In genomic region chr18:35580748-35581534, GRCh38 we compare ENCODE assay signal across 1 cellular context.
TF ChIP-seq lines count a peak whose summit lies in the region.

No MANE protein-coding gene starts in this region.

TF ChIP-seq in HepG2, 621 proteins besides CTCF, POLR2A, EP300 and RAD21 (continued from another document and continues in another):
- TF ChIP-seq, protein P1, sequence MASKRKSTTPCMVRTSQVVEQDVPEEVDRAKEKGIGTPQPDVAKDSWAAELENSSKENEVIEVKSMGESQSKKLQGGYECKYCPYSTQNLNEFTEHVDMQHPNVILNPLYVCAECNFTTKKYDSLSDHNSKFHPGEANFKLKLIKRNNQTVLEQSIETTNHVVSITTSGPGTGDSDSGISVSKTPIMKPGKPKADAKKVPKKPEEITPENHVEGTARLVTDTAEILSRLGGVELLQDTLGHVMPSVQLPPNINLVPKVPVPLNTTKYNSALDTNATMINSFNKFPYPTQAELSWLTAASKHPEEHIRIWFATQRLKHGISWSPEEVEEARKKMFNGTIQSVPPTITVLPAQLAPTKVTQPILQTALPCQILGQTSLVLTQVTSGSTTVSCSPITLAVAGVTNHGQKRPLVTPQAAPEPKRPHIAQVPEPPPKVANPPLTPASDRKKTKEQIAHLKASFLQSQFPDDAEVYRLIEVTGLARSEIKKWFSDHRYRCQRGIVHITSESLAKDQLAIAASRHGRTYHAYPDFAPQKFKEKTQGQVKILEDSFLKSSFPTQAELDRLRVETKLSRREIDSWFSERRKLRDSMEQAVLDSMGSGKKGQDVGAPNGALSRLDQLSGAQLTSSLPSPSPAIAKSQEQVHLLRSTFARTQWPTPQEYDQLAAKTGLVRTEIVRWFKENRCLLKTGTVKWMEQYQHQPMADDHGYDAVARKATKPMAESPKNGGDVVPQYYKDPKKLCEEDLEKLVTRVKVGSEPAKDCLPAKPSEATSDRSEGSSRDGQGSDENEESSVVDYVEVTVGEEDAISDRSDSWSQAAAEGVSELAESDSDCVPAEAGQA (IDR thresholded peaks at IDR 0.05; ENCODE audit: low read depth), result no peak
- TF ChIP-seq, protein P1 (CRISPR knock-in tag; IDR thresholded peaks at IDR 0.05; ENCODE audit: borderline replicate concordance), result 0 out of 2 replicates have a peak, but pooled peaks have one; percentile 26
- TF ChIP-seq, protein P2, sequence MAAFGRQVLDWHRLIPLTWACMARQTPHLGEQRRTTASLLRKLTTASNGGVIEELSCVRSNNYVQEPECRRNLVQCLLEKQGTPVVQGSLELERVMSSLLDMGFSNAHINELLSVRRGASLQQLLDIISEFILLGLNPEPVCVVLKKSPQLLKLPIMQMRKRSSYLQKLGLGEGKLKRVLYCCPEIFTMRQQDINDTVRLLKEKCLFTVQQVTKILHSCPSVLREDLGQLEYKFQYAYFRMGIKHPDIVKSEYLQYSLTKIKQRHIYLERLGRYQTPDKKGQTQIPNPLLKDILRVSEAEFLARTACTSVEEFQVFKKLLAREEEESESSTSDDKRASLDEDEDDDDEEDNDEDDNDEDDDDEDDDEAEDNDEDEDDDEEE (CRISPR knock-in tag; IDR thresholded peaks at IDR 0.05), result no peak
- TF ChIP-seq PRPF4 (IDR thresholded peaks at IDR 0.05; ENCODE audit: low read depth, low read length, poor library complexity, severe bottlenecking) (no peak), KAT7 (CRISPR knock-in tag; IDR thresholded peaks at IDR 0.05; ENCODE audit: borderline replicate concordance) (no peak), KLF16 (CRISPR knock-in tag; IDR thresholded peaks at IDR 0.05) (no peak), SIX1 (CRISPR knock-in tag; IDR thresholded peaks at IDR 0.05; ENCODE audit: borderline replicate concordance) (no peak), ATF2 (CRISPR knock-in tag; IDR thresholded peaks at IDR 0.05) (no peak), POLR2AphosphoS5 (IDR thresholded peaks at IDR 0.05; ENCODE audit: low read depth, low read length) (no peak), ZFP90 (CRISPR knock-in tag; IDR thresholded peaks at IDR 0.05; ENCODE audit: borderline replicate concordance) (no peak), SALL2 (CRISPR knock-in tag; IDR thresholded peaks at IDR 0.05) (0 out of 2 replicates have a peak, but pooled peaks have one; percentile 29), ZC3H4 (CRISPR knock-in tag; IDR thresholded peaks at IDR 0.05; ENCODE audit: borderline replicate concordance) (no peak), ZNF446 (CRISPR knock-in tag; IDR thresholded peaks at IDR 0.05) (no peak), KMT2A (CRISPR knock-in tag; IDR thresholded peaks at IDR 0.05) (0 out of 2 replicates have a peak, but pooled peaks have one; percentile 24), CENPT (CRISPR knock-in tag; IDR thresholded peaks at IDR 0.05; ENCODE audit: low read depth) (no peak), RBFOX2 (IDR thresholded peaks at IDR 0.05; ENCODE audit: low read depth, low read length) (peak; percentile 80), NCOA1 (CRISPR knock-in tag; IDR thresholded peaks at IDR 0.05) (no peak), POLR2G (IDR thresholded peaks at IDR 0.05; ENCODE audit: low read depth, low read length) (peak; percentile 54; the same call in 1 of the 2 replicates), ZNF567 (CRISPR knock-in tag; IDR thresholded peaks at IDR 0.05; ENCODE audit: borderline replicate concordance) (no peak), MTF2 (CRISPR knock-in tag; IDR thresholded peaks at IDR 0.05; ENCODE audit: borderline replicate concordance) (no peak), ZNF296 (CRISPR knock-in tag; conservative IDR thresholded peaks at IDR 0.05) (no peak), PITX1 (CRISPR knock-in tag; IDR thresholded peaks at IDR 0.05) (no peak), PCBP2 (optimal IDR thresholded peaks at IDR 0.05; ENCODE audit: low read depth, low read length, poor library complexity, severe bottlenecking) (no peak), CBFB (CRISPR knock-in tag; IDR thresholded peaks at IDR 0.05) (no peak), FOXM1 (CRISPR knock-in tag; IDR thresholded peaks at IDR 0.05) (no peak)
- TF ChIP-seq, protein P3, sequence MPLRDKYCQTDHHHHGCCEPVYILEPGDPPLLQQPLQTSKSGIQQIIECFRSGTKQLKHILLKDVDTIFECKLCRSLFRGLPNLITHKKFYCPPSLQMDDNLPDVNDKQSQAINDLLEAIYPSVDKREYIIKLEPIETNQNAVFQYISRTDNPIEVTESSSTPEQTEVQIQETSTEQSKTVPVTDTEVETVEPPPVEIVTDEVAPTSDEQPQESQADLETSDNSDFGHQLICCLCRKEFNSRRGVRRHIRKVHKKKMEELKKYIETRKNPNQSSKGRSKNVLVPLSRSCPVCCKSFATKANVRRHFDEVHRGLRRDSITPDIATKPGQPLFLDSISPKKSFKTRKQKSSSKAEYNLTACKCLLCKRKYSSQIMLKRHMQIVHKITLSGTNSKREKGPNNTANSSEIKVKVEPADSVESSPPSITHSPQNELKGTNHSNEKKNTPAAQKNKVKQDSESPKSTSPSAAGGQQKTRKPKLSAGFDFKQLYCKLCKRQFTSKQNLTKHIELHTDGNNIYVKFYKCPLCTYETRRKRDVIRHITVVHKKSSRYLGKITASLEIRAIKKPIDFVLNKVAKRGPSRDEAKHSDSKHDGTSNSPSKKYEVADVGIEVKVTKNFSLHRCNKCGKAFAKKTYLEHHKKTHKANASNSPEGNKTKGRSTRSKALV (CRISPR knock-in tag; IDR thresholded peaks at IDR 0.05), result no peak
- TF ChIP-seq, protein P4, sequence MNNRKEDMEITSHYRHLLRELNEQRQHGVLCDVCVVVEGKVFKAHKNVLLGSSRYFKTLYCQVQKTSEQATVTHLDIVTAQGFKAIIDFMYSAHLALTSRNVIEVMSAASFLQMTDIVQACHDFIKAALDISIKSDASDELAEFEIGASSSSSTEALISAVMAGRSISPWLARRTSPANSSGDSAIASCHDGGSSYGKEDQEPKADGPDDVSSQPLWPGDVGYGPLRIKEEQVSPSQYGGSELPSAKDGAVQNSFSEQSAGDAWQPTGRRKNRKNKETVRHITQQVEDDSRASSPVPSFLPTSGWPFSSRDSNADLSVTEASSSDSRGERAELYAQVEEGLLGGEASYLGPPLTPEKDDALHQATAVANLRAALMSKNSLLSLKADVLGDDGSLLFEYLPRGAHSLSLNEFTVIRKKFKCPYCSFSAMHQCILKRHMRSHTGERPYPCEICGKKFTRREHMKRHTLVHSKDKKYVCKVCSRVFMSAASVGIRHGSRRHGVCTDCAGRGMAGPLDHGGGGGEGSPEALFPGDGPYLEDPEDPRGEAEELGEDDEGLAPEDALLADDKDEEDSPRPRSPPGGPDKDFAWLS (CRISPR knock-in tag; IDR thresholded peaks at IDR 0.05; ENCODE audit: borderline replicate concordance), result no peak
- TF ChIP-seq, protein P5, sequence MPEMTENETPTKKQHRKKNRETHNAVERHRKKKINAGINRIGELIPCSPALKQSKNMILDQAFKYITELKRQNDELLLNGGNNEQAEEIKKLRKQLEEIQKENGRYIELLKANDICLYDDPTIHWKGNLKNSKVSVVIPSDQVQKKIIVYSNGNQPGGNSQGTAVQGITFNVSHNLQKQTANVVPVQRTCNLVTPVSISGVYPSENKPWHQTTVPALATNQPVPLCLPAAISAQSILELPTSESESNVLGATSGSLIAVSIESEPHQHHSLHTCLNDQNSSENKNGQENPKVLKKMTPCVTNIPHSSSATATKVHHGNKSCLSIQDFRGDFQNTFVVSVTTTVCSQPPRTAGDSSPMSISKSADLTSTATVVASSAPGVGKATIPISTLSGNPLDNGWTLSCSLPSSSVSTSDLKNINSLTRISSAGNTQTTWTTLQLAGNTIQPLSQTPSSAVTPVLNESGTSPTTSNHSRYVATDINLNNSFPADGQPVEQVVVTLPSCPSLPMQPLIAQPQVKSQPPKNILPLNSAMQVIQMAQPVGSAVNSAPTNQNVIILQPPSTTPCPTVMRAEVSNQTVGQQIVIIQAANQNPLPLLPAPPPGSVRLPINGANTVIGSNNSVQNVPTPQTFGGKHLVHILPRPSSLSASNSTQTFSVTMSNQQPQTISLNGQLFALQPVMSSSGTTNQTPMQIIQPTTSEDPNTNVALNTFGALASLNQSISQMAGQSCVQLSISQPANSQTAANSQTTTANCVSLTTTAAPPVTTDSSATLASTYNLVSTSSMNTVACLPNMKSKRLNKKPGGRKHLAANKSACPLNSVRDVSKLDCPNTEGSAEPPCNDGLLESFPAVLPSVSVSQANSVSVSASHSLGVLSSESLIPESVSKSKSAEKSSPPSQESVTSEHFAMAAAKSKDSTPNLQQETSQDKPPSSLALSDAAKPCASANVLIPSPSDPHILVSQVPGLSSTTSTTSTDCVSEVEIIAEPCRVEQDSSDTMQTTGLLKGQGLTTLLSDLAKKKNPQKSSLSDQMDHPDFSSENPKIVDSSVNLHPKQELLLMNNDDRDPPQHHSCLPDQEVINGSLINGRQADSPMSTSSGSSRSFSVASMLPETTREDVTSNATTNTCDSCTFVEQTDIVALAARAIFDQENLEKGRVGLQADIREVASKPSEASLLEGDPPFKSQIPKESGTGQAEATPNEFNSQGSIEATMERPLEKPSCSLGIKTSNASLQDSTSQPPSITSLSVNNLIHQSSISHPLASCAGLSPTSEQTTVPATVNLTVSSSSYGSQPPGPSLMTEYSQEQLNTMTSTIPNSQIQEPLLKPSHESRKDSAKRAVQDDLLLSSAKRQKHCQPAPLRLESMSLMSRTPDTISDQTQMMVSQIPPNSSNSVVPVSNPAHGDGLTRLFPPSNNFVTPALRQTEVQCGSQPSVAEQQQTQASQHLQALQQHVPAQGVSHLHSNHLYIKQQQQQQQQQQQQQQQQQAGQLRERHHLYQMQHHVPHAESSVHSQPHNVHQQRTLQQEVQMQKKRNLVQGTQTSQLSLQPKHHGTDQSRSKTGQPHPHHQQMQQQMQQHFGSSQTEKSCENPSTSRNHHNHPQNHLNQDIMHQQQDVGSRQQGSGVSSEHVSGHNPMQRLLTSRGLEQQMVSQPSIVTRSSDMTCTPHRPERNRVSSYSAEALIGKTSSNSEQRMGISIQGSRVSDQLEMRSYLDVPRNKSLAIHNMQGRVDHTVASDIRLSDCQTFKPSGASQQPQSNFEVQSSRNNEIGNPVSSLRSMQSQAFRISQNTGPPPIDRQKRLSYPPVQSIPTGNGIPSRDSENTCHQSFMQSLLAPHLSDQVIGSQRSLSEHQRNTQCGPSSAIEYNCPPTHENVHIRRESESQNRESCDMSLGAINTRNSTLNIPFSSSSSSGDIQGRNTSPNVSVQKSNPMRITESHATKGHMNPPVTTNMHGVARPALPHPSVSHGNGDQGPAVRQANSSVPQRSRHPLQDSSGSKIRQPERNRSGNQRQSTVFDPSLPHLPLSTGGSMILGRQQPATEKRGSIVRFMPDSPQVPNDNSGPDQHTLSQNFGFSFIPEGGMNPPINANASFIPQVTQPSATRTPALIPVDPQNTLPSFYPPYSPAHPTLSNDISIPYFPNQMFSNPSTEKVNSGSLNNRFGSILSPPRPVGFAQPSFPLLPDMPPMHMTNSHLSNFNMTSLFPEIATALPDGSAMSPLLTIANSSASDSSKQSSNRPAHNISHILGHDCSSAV (CRISPR knock-in tag; IDR thresholded peaks at IDR 0.05; ENCODE audit: borderline replicate concordance), result no peak
- TF ChIP-seq, protein P6, sequence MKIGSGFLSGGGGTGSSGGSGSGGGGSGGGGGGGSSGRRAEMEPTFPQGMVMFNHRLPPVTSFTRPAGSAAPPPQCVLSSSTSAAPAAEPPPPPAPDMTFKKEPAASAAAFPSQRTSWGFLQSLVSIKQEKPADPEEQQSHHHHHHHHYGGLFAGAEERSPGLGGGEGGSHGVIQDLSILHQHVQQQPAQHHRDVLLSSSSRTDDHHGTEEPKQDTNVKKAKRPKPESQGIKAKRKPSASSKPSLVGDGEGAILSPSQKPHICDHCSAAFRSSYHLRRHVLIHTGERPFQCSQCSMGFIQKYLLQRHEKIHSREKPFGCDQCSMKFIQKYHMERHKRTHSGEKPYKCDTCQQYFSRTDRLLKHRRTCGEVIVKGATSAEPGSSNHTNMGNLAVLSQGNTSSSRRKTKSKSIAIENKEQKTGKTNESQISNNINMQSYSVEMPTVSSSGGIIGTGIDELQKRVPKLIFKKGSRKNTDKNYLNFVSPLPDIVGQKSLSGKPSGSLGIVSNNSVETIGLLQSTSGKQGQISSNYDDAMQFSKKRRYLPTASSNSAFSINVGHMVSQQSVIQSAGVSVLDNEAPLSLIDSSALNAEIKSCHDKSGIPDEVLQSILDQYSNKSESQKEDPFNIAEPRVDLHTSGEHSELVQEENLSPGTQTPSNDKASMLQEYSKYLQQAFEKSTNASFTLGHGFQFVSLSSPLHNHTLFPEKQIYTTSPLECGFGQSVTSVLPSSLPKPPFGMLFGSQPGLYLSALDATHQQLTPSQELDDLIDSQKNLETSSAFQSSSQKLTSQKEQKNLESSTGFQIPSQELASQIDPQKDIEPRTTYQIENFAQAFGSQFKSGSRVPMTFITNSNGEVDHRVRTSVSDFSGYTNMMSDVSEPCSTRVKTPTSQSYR (CRISPR knock-in tag; IDR thresholded peaks at IDR 0.05; ENCODE audit: borderline replicate concordance), result no peak
- TF ChIP-seq, protein P7, sequence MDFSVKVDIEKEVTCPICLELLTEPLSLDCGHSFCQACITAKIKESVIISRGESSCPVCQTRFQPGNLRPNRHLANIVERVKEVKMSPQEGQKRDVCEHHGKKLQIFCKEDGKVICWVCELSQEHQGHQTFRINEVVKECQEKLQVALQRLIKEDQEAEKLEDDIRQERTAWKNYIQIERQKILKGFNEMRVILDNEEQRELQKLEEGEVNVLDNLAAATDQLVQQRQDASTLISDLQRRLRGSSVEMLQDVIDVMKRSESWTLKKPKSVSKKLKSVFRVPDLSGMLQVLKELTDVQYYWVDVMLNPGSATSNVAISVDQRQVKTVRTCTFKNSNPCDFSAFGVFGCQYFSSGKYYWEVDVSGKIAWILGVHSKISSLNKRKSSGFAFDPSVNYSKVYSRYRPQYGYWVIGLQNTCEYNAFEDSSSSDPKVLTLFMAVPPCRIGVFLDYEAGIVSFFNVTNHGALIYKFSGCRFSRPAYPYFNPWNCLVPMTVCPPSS (IDR thresholded peaks at IDR 0.05), result no peak
